ENCODE assay signal across 1 cellular context in genomic region chr10:3955493-3955892, GRCh38.
TF ChIP-seq lines count a peak whose summit lies in the region.

No MANE protein-coding gene starts in this region.

TF ChIP-seq in GM23338, 12 proteins besides CTCF, POLR2A, EP300 and RAD21 (continued from another document):
- no peak for TF ChIP-seq REST (IDR thresholded peaks at IDR 0.05; ENCODE audit: unreplicated experiment)
- TF ChIP-seq NANOG (IDR thresholded peaks at IDR 0.05; ENCODE audit: borderline replicate concordance): no peak
- TF ChIP-seq CREB1 (CRISPR knock-in tag; IDR thresholded peaks at IDR 0.05; ENCODE audit: low read depth): no peak
